ENCODE assay signal across 14 cellular contexts in genomic region chr7:144293794-144294501, GRCh38. TPM values are rescaled to one million over a fixed set of nuclear protein-coding genes. Genes with fewer than 3 reads are reported as not detected.
DNase-seq lines count a peak whose midpoint lies in the region; ATAC-seq and TF ChIP-seq lines count a peak whose summit lies in the region.
"Not testable (repeated sequence)": the region's sequence is repeated elsewhere in the genome, so short reads cannot be mapped to it uniquely, and the experiment has no call there.
"Had no signal": no experiment of that assay in that cellular context is flagged by ENCODE, and none has a peak within 500 bp of the region (broad histone marks: within the 10 kb centered on the region; RNA-seq: fewer than 3 reads in every experiment).

No MANE protein-coding gene starts in this region.

- ATAC-seq in GM18499 (IDR thresholded peaks at IDR 0.05; ENCODE audit: insufficient read depth, unreplicated experiment) (peak; percentile 62), GM19395 (IDR thresholded peaks at IDR 0.05; ENCODE audit: unreplicated experiment) (peak; percentile 77), GM21825 (IDR thresholded peaks at IDR 0.05; ENCODE audit: unreplicated experiment) (peak; percentile 81), HG03045 (IDR thresholded peaks at IDR 0.05; ENCODE audit: unreplicated experiment) (peak; percentile 84), HG03521 (IDR thresholded peaks at IDR 0.05; ENCODE audit: unreplicated experiment) (peak; percentile 73), heart right ventricle (peak; percentile 78 to 92 (median 84))
- peak; percentile 87 for ATAC-seq in activated T-helper 17 cell treated with anti-CD3 and anti-CD28 coated beads, Interleukin-2, amount 50 U/mL, for 72 hours (replicated peaks)

- not testable (repeated sequence) for H3K4me1 Mint-ChIP-seq in activated T-helper 17 cell treated with anti-CD3 and anti-CD28 coated beads, Interleukin-2, amount 50 U/mL, for 72 hours

- not testable (repeated sequence) for H3K27ac Mint-ChIP-seq in activated T-helper 17 cell treated with anti-CD3 and anti-CD28 coated beads, Interleukin-2, amount 50 U/mL, for 72 hours

- H3K36me3 Mint-ChIP-seq in activated T-helper 17 cell treated with anti-CD3 and anti-CD28 coated beads, Interleukin-2, amount 50 U/mL, for 72 hours (ENCODE audit: low read depth): not testable (repeated sequence)

- H3K27me3 Mint-ChIP-seq in activated T-helper 17 cell treated with anti-CD3 and anti-CD28 coated beads, Interleukin-2, amount 50 U/mL, for 72 hours: not testable (repeated sequence)

- H3K4me3 ChIP-seq in heart right ventricle (peak overlapping the region in 1 of 10 donors; percentile 32), skin epidermis (peak overlapping the region in 4 of 7 experiments; percentile 18 to 37 (median 26))

- no CpG with 5 or more reads among the region's 60 CpGs for WGBS in heart right ventricle, 2 donors

- not testable (repeated sequence) for TF ChIP-seq CTCF in heart right ventricle (IDR thresholded peaks at IDR 0.05)

- H3K27me3 ChIP-seq in heart right ventricle: not testable (repeated sequence)

- intact Hi-C loops in heart right ventricle (cut with DNase I): not testable (repeated sequence)

- not testable (repeated sequence) for H3K36me3 ChIP-seq in heart right ventricle

- not testable (repeated sequence) for H3K9me3 ChIP-seq in heart right ventricle

- H3K27ac ChIP-seq in heart right ventricle: not testable (repeated sequence)
- peak overlapping the region in 2 of 21 experiments; percentile 68 to 72 for H3K27ac ChIP-seq in skin epidermis

- not testable (repeated sequence) for H3K4me1 ChIP-seq in heart right ventricle

- H3K4me3 Mint-ChIP-seq in activated T-helper 17 cell treated with anti-CD3 and anti-CD28 coated beads, Interleukin-2, amount 50 U/mL, for 72 hours: not testable (repeated sequence)

- H3K9me3 Mint-ChIP-seq in activated T-helper 17 cell treated with anti-CD3 and anti-CD28 coated beads, Interleukin-2, amount 50 U/mL, for 72 hours: not testable (repeated sequence)

- DNase-seq in heart right ventricle: not testable (repeated sequence)

RNA-seq across cellular contexts. Expression of gene OR2A1, which starts 18.3 kb away (rescaled TPM):
- total RNA-seq in activated T-helper 17 cell treated with anti-CD3 and anti-CD28 coated beads, Interleukin-2, amount 50 U/mL, for 72 hours: under 1 TPM in 1 of 2 donors, not detected in 1; 0.05 TPM
- total RNA-seq in heart right ventricle: under 1 TPM in 2 of 10 donors, not detected in 8; 0.15 to 0.20 TPM
- polyA plus RNA-seq in heart right ventricle: under 1 TPM in 1 of 2 donors, not detected in 1; 0.01 TPM
- total RNA-seq: cardiac muscle cell, frontal cortex, mononuclear cell, SK-MEL-5, ureter had no signal
- polyA plus RNA-seq: cardiac muscle cell, immature natural killer cell had no signal

RNA-seq across cellular contexts. Expression of gene CTAGE8, which starts 24.9 kb away (rescaled TPM):
- total RNA-seq in activated T-helper 17 cell treated with anti-CD3 and anti-CD28 coated beads, Interleukin-2, amount 50 U/mL, for 72 hours: under 1 TPM; 0.28 to 0.61 TPM
- under 1 TPM in 4 of 10 donors, not detected in 6; 0.13 to 0.27 (median 0.18) TPM for total RNA-seq in heart right ventricle
- under 1 TPM; 0.04 to 0.29 TPM for polyA plus RNA-seq in heart right ventricle
- total RNA-seq: cardiac muscle cell, SK-MEL-5 had no signal
- polyA plus RNA-seq: cardiac muscle cell, immature natural killer cell had no signal

RNA-seq across cellular contexts. Expression of gene OR2A7, which starts 29.4 kb away (rescaled TPM):
- total RNA-seq in activated T-helper 17 cell treated with anti-CD3 and anti-CD28 coated beads, Interleukin-2, amount 50 U/mL, for 72 hours: 1 to 10 TPM in 1 of 2 donors, under 1 TPM in 1; 0.80 to 5.3 TPM
- under 1 TPM; 0.23 to 0.56 (median 0.40) TPM for total RNA-seq in heart right ventricle
- under 1 TPM; 0.13 to 0.51 TPM for polyA plus RNA-seq in heart right ventricle
- total RNA-seq: frontal cortex, SK-MEL-5 had no signal
- polyA plus RNA-seq: cardiac muscle cell, immature natural killer cell had no signal

RNA-seq across cellular contexts. Expression of gene OR2A42, which starts 54.5 kb away (rescaled TPM):
- total RNA-seq in activated T-helper 17 cell treated with anti-CD3 and anti-CD28 coated beads, Interleukin-2, amount 50 U/mL, for 72 hours: not detected
- total RNA-seq in heart right ventricle: under 1 TPM in 2 of 10 donors, not detected in 8; 0.05 to 0.07 TPM
- under 1 TPM; 0.01 to 0.07 TPM for polyA plus RNA-seq in heart right ventricle
- total RNA-seq: cardiac muscle cell, SK-MEL-5 had no signal
- polyA plus RNA-seq: cardiac muscle cell, immature natural killer cell had no signal
